1 cellular context compared by ENCODE assay signal in the genomic region with DNA sequence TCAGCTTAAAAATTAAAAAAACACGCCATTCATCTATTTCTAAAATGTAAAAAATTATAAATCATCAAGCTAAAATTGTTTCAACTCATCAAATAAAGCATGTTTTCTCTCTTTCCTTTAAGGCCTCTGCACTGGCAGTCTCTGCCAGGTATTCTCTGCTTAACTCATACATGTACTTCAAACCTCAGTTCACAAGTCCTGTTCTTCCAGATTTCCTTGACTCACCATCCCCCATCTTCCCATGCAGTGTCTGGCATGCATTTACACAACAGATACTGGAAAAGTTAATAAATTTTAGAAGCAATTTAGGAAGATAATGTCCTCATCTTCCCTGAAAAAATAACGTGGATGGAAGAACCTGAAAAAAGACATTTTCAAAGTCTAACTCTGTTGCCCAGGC.
TF ChIP-seq lines count a peak whose summit lies in the region.

No MANE protein-coding gene starts in this region.

TF ChIP-seq in GM23338, 12 proteins besides CTCF, POLR2A, EP300 and RAD21 (continued from another document):
- TF ChIP-seq, protein P1, sequence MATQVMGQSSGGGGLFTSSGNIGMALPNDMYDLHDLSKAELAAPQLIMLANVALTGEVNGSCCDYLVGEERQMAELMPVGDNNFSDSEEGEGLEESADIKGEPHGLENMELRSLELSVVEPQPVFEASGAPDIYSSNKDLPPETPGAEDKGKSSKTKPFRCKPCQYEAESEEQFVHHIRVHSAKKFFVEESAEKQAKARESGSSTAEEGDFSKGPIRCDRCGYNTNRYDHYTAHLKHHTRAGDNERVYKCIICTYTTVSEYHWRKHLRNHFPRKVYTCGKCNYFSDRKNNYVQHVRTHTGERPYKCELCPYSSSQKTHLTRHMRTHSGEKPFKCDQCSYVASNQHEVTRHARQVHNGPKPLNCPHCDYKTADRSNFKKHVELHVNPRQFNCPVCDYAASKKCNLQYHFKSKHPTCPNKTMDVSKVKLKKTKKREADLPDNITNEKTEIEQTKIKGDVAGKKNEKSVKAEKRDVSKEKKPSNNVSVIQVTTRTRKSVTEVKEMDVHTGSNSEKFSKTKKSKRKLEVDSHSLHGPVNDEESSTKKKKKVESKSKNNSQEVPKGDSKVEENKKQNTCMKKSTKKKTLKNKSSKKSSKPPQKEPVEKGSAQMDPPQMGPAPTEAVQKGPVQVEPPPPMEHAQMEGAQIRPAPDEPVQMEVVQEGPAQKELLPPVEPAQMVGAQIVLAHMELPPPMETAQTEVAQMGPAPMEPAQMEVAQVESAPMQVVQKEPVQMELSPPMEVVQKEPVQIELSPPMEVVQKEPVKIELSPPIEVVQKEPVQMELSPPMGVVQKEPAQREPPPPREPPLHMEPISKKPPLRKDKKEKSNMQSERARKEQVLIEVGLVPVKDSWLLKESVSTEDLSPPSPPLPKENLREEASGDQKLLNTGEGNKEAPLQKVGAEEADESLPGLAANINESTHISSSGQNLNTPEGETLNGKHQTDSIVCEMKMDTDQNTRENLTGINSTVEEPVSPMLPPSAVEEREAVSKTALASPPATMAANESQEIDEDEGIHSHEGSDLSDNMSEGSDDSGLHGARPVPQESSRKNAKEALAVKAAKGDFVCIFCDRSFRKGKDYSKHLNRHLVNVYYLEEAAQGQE (IDR thresholded peaks at IDR 0.05; ENCODE audit: unreplicated experiment), result no peak
- TF ChIP-seq POLR2AphosphoS5 (IDR thresholded peaks at IDR 0.05; ENCODE audit: low read depth), result no peak
- TF ChIP-seq, protein P2, sequence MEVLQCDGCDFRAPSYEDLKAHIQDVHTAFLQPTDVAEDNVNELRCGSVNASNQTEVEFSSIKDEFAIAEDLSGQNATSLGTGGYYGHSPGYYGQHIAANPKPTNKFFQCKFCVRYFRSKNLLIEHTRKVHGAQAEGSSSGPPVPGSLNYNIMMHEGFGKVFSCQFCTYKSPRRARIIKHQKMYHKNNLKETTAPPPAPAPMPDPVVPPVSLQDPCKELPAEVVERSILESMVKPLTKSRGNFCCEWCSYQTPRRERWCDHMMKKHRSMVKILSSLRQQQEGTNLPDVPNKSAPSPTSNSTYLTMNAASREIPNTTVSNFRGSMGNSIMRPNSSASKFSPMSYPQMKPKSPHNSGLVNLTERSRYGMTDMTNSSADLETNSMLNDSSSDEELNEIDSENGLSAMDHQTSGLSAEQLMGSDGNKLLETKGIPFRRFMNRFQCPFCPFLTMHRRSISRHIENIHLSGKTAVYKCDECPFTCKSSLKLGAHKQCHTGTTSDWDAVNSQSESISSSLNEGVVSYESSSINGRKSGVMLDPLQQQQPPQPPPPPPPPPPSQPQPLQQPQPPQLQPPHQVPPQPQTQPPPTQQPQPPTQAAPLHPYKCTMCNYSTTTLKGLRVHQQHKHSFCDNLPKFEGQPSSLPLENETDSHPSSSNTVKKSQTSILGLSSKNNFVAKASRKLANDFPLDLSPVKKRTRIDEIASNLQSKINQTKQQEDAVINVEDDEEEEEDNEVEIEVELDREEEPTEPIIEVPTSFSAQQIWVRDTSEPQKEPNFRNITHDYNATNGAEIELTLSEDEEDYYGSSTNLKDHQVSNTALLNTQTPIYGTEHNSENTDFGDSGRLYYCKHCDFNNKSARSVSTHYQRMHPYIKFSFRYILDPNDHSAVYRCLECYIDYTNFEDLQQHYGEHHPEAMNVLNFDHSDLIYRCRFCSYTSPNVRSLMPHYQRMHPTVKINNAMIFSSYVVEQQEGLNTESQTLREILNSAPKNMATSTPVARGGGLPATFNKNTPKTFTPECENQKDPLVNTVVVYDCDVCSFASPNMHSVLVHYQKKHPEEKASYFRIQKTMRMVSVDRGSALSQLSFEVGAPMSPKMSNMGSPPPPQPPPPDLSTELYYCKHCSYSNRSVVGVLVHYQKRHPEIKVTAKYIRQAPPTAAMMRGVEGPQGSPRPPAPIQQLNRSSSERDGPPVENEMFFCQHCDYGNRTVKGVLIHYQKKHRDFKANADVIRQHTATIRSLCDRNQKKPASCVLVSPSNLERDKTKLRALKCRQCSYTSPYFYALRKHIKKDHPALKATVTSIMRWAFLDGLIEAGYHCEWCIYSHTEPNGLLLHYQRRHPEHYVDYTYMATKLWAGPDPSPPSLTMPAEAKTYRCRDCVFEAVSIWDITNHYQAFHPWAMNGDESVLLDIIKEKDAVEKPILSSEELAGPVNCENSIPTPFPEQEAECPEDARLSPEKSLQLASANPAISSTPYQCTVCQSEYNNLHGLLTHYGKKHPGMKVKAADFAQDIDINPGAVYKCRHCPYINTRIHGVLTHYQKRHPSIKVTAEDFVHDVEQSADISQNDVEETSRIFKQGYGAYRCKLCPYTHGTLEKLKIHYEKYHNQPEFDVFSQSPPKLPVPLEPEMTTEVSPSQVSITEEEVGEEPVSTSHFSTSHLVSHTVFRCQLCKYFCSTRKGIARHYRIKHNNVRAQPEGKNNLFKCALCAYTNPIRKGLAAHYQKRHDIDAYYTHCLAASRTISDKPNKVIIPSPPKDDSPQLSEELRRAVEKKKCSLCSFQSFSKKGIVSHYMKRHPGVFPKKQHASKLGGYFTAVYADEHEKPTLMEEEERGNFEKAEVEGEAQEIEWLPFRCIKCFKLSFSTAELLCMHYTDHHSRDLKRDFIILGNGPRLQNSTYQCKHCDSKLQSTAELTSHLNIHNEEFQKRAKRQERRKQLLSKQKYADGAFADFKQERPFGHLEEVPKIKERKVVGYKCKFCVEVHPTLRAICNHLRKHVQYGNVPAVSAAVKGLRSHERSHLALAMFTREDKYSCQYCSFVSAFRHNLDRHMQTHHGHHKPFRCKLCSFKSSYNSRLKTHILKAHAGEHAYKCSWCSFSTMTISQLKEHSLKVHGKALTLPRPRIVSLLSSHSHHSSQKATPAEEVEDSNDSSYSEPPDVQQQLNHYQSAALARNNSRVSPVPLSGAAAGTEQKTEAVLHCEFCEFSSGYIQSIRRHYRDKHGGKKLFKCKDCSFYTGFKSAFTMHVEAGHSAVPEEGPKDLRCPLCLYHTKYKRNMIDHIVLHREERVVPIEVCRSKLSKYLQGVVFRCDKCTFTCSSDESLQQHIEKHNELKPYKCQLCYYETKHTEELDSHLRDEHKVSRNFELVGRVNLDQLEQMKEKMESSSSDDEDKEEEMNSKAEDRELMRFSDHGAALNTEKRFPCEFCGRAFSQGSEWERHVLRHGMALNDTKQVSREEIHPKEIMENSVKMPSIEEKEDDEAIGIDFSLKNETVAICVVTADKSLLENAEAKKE (CRISPR knock-in tag; IDR thresholded peaks at IDR 0.05), result no peak
